13 cellular contexts compared by ENCODE assay signal in genomic region chr9:95129651-95130291, GRCh38.
DNase-seq lines count a peak whose midpoint lies in the region; ATAC-seq and TF ChIP-seq lines count a peak whose summit lies in the region.
"Had no signal": no experiment of that assay in that cellular context is flagged by ENCODE, and none has a peak within 500 bp of the region (broad histone marks: within the 10 kb centered on the region; RNA-seq: fewer than 3 reads in every experiment).

No MANE protein-coding gene starts in this region.

- DNase-seq in DMS 273 (lab: John Stamatoyannopoulos, UW; ENCODE audit: unreplicated experiment): peak; percentile 12
- no peak for DNase-seq in DMS 273 treated with DMSO at 0.1 percent for 48 hours (lab: John Stamatoyannopoulos, UW)
- peak; percentile 61 for DNase-seq in NCI-H69 (lab: John Stamatoyannopoulos, UW)
- DNase-seq in upper lobe of right lung: no peak
- DNase-seq in HK-2 (ENCODE audit: unreplicated experiment): no peak
- DNase-seq: 8988T; activated naive CD4-positive, alpha-beta T cell treated with anti-CD3 and anti-CD28 coated beads, Interleukin-2, amount 10 ng/mL, durations not matched to agents 7 days and 5 days; CD4-positive, alpha-beta memory T cell; head of caudate nucleus; Right ventricle myocardium superior had no signal

- no peaks in the 10 kb centered on the region for H3K9me3 ChIP-seq in upper lobe of right lung

- no peak for TF ChIP-seq CTCF in upper lobe of right lung (IDR thresholded peaks at IDR 0.05)

- ATAC-seq in upper lobe of right lung (peak; percentile 56), GM21619 (IDR thresholded peaks at IDR 0.05; ENCODE audit: unreplicated experiment) (no peak), GM18498 (IDR thresholded peaks at IDR 0.05; ENCODE audit: unreplicated experiment) (no peak)

- H3K4me3 ChIP-seq in upper lobe of right lung: no peak overlapping the region

- peak overlapping the region; percentile 1 for H3K27ac ChIP-seq in layer of hippocampus (ENCODE audit: low read depth, low read length)
- H3K27ac ChIP-seq in upper lobe of right lung: no peak overlapping the region

- intact Hi-C loops in upper lobe of right lung (cut with DNase I): loop anchor here (5.0 to 10.0 kb wide), 2 partner anchors 345 to 447 kb away; no protein-coding TSS in a partner anchor

- H3K27me3 ChIP-seq in layer of hippocampus (ENCODE audit: control insufficient read depth, insufficient read depth, low read length) (no peaks in the 10 kb centered on the region), upper lobe of right lung (no peaks in the 10 kb centered on the region)

- peaks cover 15% of the 10 kb centered on the region for H3K4me1 ChIP-seq in upper lobe of right lung

- H3K36me3 ChIP-seq in upper lobe of right lung: no peaks in the 10 kb centered on the region

Comparison
In these comparisons a context has a peak if more than half of its experiments do, and no peak if none do; other contexts are left out.
1. DNase-seq: peak in DMS 273 (single experiment) and NCI-H69 (single experiment); none in DMS 273 treated with DMSO at 0.1 percent for 48 hours (single experiment), upper lobe of right lung (single experiment) and HK-2 (single experiment).